In genomic region chr13:60329221-60329983, GRCh38 we compare ENCODE assay signal across 8 cellular contexts.
DNase-seq lines count a peak whose midpoint lies in the region; ATAC-seq, FAIRE-seq and TF ChIP-seq lines count a peak whose summit lies in the region.

No MANE protein-coding gene starts in this region.

- in situ Hi-C loops in GM13976 (cut with MboI; ENCODE audit: low sequenced_read_pairs, unreplicated experiment), result loop anchor here (25.0 kb wide), 1 partner anchor 942 kb away; no protein-coding TSS in a partner anchor

- no peak for FAIRE-seq in RCC 7860 (lab: Jason Lieb, UNC)

- no peak overlapping the region for H3K4me3 ChIP-seq in WI38 (ENCODE audit: low read depth, low read length)

- peak; percentile 21 for TF ChIP-seq CTCF in GM13976 (IDR thresholded peaks at IDR 0.05; ENCODE audit: borderline replicate concordance, control extremely low read depth, extremely low read depth, insufficient read depth, missing control alignments)
- TF ChIP-seq CTCF in WI38 (IDR thresholded peaks at IDR 0.05; ENCODE audit: low read depth, low read length), result peak; percentile 15; the same call in 1 of the 2 replicates

- ATAC-seq in HG02885 (IDR thresholded peaks at IDR 0.05; ENCODE audit: poor library complexity, unreplicated experiment), result peak; percentile 76
- ATAC-seq in left lobe of liver, result peak; percentile 17

- DNase-seq in AG08396 (ENCODE audit: low spot score) (peak; percentile 13), GM13976 (ENCODE audit: low spot score) (peak; percentile 48), NCI-H2029 treated with DMSO at 0.1 percent for 48 hours (lab: John Stamatoyannopoulos, UW) (peak; percentile 1), left lobe of liver (ENCODE audit: low spot score) (no peak), activated gamma-delta T cell treated with Interleukin-2 at 50 U/mL for 16 hours (no peak), RCC 7860 (ENCODE audit: low spot score) (no peak)

Comparison
In these comparisons a context has a peak if more than half of its experiments do, and no peak if none do; other contexts are left out.
1. DNase-seq: peak in AG08396 (single experiment), GM13976 (single experiment) and NCI-H2029 treated with DMSO at 0.1 percent for 48 hours (single experiment); none in left lobe of liver (single experiment), activated gamma-delta T cell treated with Interleukin-2 at 50 U/mL for 16 hours (single experiment) and RCC 7860 (single experiment).